12 cellular contexts compared by ENCODE assay signal in genomic region chr22:17117890-17118289, GRCh38. TPM values are rescaled to one million over a fixed set of nuclear protein-coding genes. Genes with fewer than 3 reads are reported as not detected.
DNase-seq lines count a peak whose midpoint lies in the region; ATAC-seq and TF ChIP-seq lines count a peak whose summit lies in the region.
"Had no signal": no experiment of that assay in that cellular context is flagged by ENCODE, and none has a peak within 500 bp of the region (broad histone marks: within the 10 kb centered on the region; RNA-seq: fewer than 3 reads in every experiment).

No MANE protein-coding gene starts in this region.

- CTCF ChIA-PET in CD8-positive, alpha-beta T cell (lab: Charles Lee) = interaction anchor here (4.1 kb wide), 1 partner anchor 54 kb away, joined by 16 read pairs; no protein-coding TSS in a partner anchor
- CTCF ChIA-PET in activated CD4-positive, alpha-beta memory T cell treated with anti-CD3 and anti-CD28 coated beads, Interleukin-2, amount 10 ng/mL, durations not matched to agents 7 days and 5 days (lab: Charles Lee) = interaction anchor here (1.3 kb wide), 1 partner anchor 54 kb away, joined by 4 read pairs; no protein-coding TSS in a partner anchor
- CTCF ChIA-PET in naive thymus-derived CD4-positive, alpha-beta T cell (lab: Charles Lee) = interaction anchor here (0.9 kb wide), 1 partner anchor 11 kb away, joined by 3 read pairs; no protein-coding TSS in a partner anchor

- TF ChIP-seq CTCF in CD8-positive, alpha-beta T cell (IDR thresholded peaks at IDR 0.05) = no peak
- TF ChIP-seq CTCF in HL-60 (IDR thresholded peaks at IDR 0.05; ENCODE audit: insufficient read depth, low read length) (no peak), coronary artery (IDR thresholded peaks at IDR 0.05) (no peak)

- no peak for ATAC-seq in CD8-positive, alpha-beta T cell
- ATAC-seq in naive thymus-derived CD4-positive, alpha-beta T cell = peak; percentile 23
- ATAC-seq in GM21723 (IDR thresholded peaks at IDR 0.05; ENCODE audit: unreplicated experiment) = no peak
- ATAC-seq in HG03108 (IDR thresholded peaks at IDR 0.05; ENCODE audit: unreplicated experiment) = no peak
- no peak for ATAC-seq in GM18861 (IDR thresholded peaks at IDR 0.05; ENCODE audit: unreplicated experiment)
- ATAC-seq: Right ventricle myocardium inferior had no signal

- intact Hi-C loops in CD8-positive, alpha-beta T cell (cut with DNase I, micrococcal nuclease) = loop anchor here in 1 of 2 experiments (2.0 kb wide), 2 partner anchors 23 to 31 kb away; no protein-coding TSS in a partner anchor
- intact Hi-C loops in naive thymus-derived CD4-positive, alpha-beta T cell (cut with micrococcal nuclease) = loop anchor here (1.0 to 2.0 kb wide), 4 partner anchors 13 to 41 kb away; partner anchors contain the start of gene HDHD5 (in 2 of the 2)

- DNase-seq in CD8-positive, alpha-beta T cell = no peak
- DNase-seq in HL-60 (ENCODE audit: low read depth in 1 of 2, low spot score in 1 of 2) (peak in 1 of 2 experiments; percentile 33), coronary artery (ENCODE audit: low spot score) (no peak)
- peak; percentile 30 for DNase-seq in activated CD4-positive, alpha-beta memory T cell treated with anti-CD3 and anti-CD28 coated beads, Interleukin-2, amount 10 ng/mL, durations not matched to agents 7 days and 5 days
- DNase-seq in naive thymus-derived CD4-positive, alpha-beta T cell = peak in 6 of 9 donors; percentile 17 to 52 (median 42)
- DNase-seq: DMS 273 treated with DMSO at 0.1 percent for 48 hours, NCI-H2171 had no signal

- peak overlapping the region; percentile 56 for H3K4me3 Mint-ChIP-seq in CD8-positive, alpha-beta T cell
- H3K4me3 Mint-ChIP-seq in activated CD4-positive, alpha-beta memory T cell treated with anti-CD3 and anti-CD28 coated beads, Interleukin-2, amount 10 ng/mL, durations not matched to agents 7 days and 5 days = no peak overlapping the region
- peak overlapping the region; percentile 61 to 83 (median 76) for H3K4me3 Mint-ChIP-seq in naive thymus-derived CD4-positive, alpha-beta T cell

- no peaks in the 10 kb centered on the region for H3K9me3 Mint-ChIP-seq in CD8-positive, alpha-beta T cell
- H3K9me3 Mint-ChIP-seq in activated CD4-positive, alpha-beta memory T cell treated with anti-CD3 and anti-CD28 coated beads, Interleukin-2, amount 10 ng/mL, durations not matched to agents 7 days and 5 days = no peaks in the 10 kb centered on the region
- peaks cover 0 to 2% (median 0%) of the 10 kb centered on the region in 11 donors for H3K9me3 Mint-ChIP-seq in naive thymus-derived CD4-positive, alpha-beta T cell

- H3K27ac Mint-ChIP-seq in CD8-positive, alpha-beta T cell = peak overlapping the region; percentile 61
- peak overlapping the region; percentile 69 for H3K27ac Mint-ChIP-seq in activated CD4-positive, alpha-beta memory T cell treated with anti-CD3 and anti-CD28 coated beads, Interleukin-2, amount 10 ng/mL, durations not matched to agents 7 days and 5 days
- H3K27ac Mint-ChIP-seq in naive thymus-derived CD4-positive, alpha-beta T cell = peak overlapping the region; percentile 63 to 92 (median 82)

- peak overlapping the region; percentile 0 for H3K4me3 ChIP-seq in CD8-positive, alpha-beta T cell (ENCODE audit: low read depth, low read length)
- H3K4me3 ChIP-seq in HL-60 (replicated peaks; ENCODE audit: insufficient read depth, low read length) (no peak overlapping the region), coronary artery (no peak overlapping the region)
- peak overlapping the region; percentile 15 for H3K4me3 ChIP-seq in naive thymus-derived CD4-positive, alpha-beta T cell (ENCODE audit: low read length)

- no peak overlapping the region for H3K27ac ChIP-seq in CD8-positive, alpha-beta T cell (ENCODE audit: low read depth, low read length)
- H3K27ac ChIP-seq in HL-60 (replicated peaks) (peak overlapping the region; percentile 52), coronary artery (no peak overlapping the region)
- peak overlapping the region; percentile 63 for H3K27ac ChIP-seq in naive thymus-derived CD4-positive, alpha-beta T cell (ENCODE audit: low read depth, low read length)

- peaks cover 68% of the 10 kb centered on the region for H3K4me1 ChIP-seq in CD8-positive, alpha-beta T cell (ENCODE audit: insufficient read depth, low read length)
- H3K4me1 ChIP-seq in naive thymus-derived CD4-positive, alpha-beta T cell (ENCODE audit: control insufficient read depth in 2 of 2, insufficient read depth in 2 of 2, low read length in 2 of 2) = peaks cover 46 to 66% of the 10 kb centered on the region in 2 donors

- H3K27me3 ChIP-seq in CD8-positive, alpha-beta T cell (ENCODE audit: insufficient read depth, low read length) = peaks cover 11% of the 10 kb centered on the region
- peaks cover 6% of the 10 kb centered on the region for H3K27me3 ChIP-seq in HL-60 (ENCODE audit: insufficient read depth, poor library complexity, severe bottlenecking)
- peaks cover 0 to 10% of the 10 kb centered on the region in 2 donors for H3K27me3 ChIP-seq in naive thymus-derived CD4-positive, alpha-beta T cell (ENCODE audit: control insufficient read depth in 2 of 2, insufficient read depth in 2 of 2, low read length in 2 of 2)

- H3K36me3 Mint-ChIP-seq in CD8-positive, alpha-beta T cell = no peaks in the 10 kb centered on the region
- H3K36me3 Mint-ChIP-seq in activated CD4-positive, alpha-beta memory T cell treated with anti-CD3 and anti-CD28 coated beads, Interleukin-2, amount 10 ng/mL, durations not matched to agents 7 days and 5 days (ENCODE audit: low read depth) = no peaks in the 10 kb centered on the region
- H3K36me3 Mint-ChIP-seq in naive thymus-derived CD4-positive, alpha-beta T cell = peaks cover 0 to 4% (median 0%) of the 10 kb centered on the region in 5 donors

- H3K4me1 Mint-ChIP-seq in CD8-positive, alpha-beta T cell (ENCODE audit: low read depth) = peaks cover 63% of the 10 kb centered on the region
- peaks cover 40% of the 10 kb centered on the region for H3K4me1 Mint-ChIP-seq in activated CD4-positive, alpha-beta memory T cell treated with anti-CD3 and anti-CD28 coated beads, Interleukin-2, amount 10 ng/mL, durations not matched to agents 7 days and 5 days
- H3K4me1 Mint-ChIP-seq in naive thymus-derived CD4-positive, alpha-beta T cell = peaks cover 53 to 73% (median 67%) of the 10 kb centered on the region in 7 donors

- no peaks in the 10 kb centered on the region for H3K9me3 ChIP-seq in CD8-positive, alpha-beta T cell (ENCODE audit: low read length)
- H3K9me3 ChIP-seq in naive thymus-derived CD4-positive, alpha-beta T cell (ENCODE audit: control insufficient read depth in 2 of 3, low read length in 3 of 3) = no peaks in the 10 kb centered on the region

- H3K27me3 Mint-ChIP-seq in CD8-positive, alpha-beta T cell (ENCODE audit: low read depth) = peaks cover 5% of the 10 kb centered on the region
- peaks cover 24% of the 10 kb centered on the region for H3K27me3 Mint-ChIP-seq in activated CD4-positive, alpha-beta memory T cell treated with anti-CD3 and anti-CD28 coated beads, Interleukin-2, amount 10 ng/mL, durations not matched to agents 7 days and 5 days
- H3K27me3 Mint-ChIP-seq in naive thymus-derived CD4-positive, alpha-beta T cell = peaks cover 6 to 28% (median 12%) of the 10 kb centered on the region in 5 donors

- POLR2A ChIA-PET in CD8-positive, alpha-beta T cell (lab: Charles Lee) = interaction anchor here (1.0 to 2.4 kb wide), 3 partner anchors 11 to 32 kb away, joined by 3 to 7 read pairs (median 4); no protein-coding TSS in a partner anchor
- POLR2A ChIA-PET in activated CD4-positive, alpha-beta memory T cell treated with anti-CD3 and anti-CD28 coated beads, Interleukin-2, amount 10 ng/mL, durations not matched to agents 7 days and 5 days (lab: Charles Lee) = interaction anchor here (0.9 to 1.9 kb wide), 6 partner anchors 16 to 41 kb away, joined by 3 to 8 read pairs (median 3); partner anchors contain the start of gene HDHD5
- POLR2A ChIA-PET in naive thymus-derived CD4-positive, alpha-beta T cell (lab: Charles Lee) = interaction anchor here (0.6 to 16.1 kb wide), 7 partner anchors 11 to 44 kb away, joined by 3 to 114 read pairs (median 4); no protein-coding TSS in a partner anchor

- no peaks in the 10 kb centered on the region for H3K36me3 ChIP-seq in CD8-positive, alpha-beta T cell (ENCODE audit: insufficient read depth, low read length)
- no peaks in the 10 kb centered on the region for H3K36me3 ChIP-seq in naive thymus-derived CD4-positive, alpha-beta T cell (ENCODE audit: control insufficient read depth in 2 of 3, insufficient read depth in 3 of 3, low read length in 3 of 3)

RNA-seq across cellular contexts. Expression of gene TMEM121B, which starts 3.3 kb away (rescaled TPM):
- total RNA-seq in CD8-positive, alpha-beta T cell = under 1 TPM in 1 of 2 experiments, not detected in 1; 0.11 TPM
- total RNA-seq in activated CD4-positive, alpha-beta memory T cell treated with anti-CD3 and anti-CD28 coated beads, Interleukin-2, amount 10 ng/mL, durations not matched to agents 7 days and 5 days = not detected
- total RNA-seq in naive thymus-derived CD4-positive, alpha-beta T cell = 1 to 10 TPM in 1 of 5 experiments, under 1 TPM in 4; 0.13 to 2.6 (median 0.24) TPM
- not detected for polyA plus RNA-seq in naive thymus-derived CD4-positive, alpha-beta T cell
- total RNA-seq: bronchial epithelial cell had no signal

RNA-seq across cellular contexts. Expression of gene IL17RA, which starts 33.1 kb away (rescaled TPM):
- 10 to 100 TPM; 20.4 to 24.7 TPM for total RNA-seq in CD8-positive, alpha-beta T cell
- 10 to 100 TPM; 37.8 to 38.7 TPM for total RNA-seq in activated CD4-positive, alpha-beta memory T cell treated with anti-CD3 and anti-CD28 coated beads, Interleukin-2, amount 10 ng/mL, durations not matched to agents 7 days and 5 days
- total RNA-seq in naive thymus-derived CD4-positive, alpha-beta T cell = 10 to 100 TPM; 51.9 to 91.8 (median 76.5) TPM
- polyA plus RNA-seq in naive thymus-derived CD4-positive, alpha-beta T cell = 10 to 100 TPM; 45.8 to 69.8 TPM

RNA-seq across cellular contexts. Expression of gene HDHD5, which starts 41.2 kb away (rescaled TPM):
- 10 to 100 TPM in 1 of 2 experiments, 1 to 10 TPM in 1; 9.2 to 11.0 TPM for total RNA-seq in CD8-positive, alpha-beta T cell
- total RNA-seq in activated CD4-positive, alpha-beta memory T cell treated with anti-CD3 and anti-CD28 coated beads, Interleukin-2, amount 10 ng/mL, durations not matched to agents 7 days and 5 days = 10 to 100 TPM; 27.1 TPM
- 10 to 100 TPM; 18.8 to 50.9 (median 26.2) TPM for total RNA-seq in naive thymus-derived CD4-positive, alpha-beta T cell
- 10 to 100 TPM; 67.5 to 78.7 TPM for polyA plus RNA-seq in naive thymus-derived CD4-positive, alpha-beta T cell

Comparison
In these comparisons a context has a peak if more than half of its experiments do, and no peak if none do; other contexts are left out.
1. DNase-seq: peak in activated CD4-positive, alpha-beta memory T cell treated with anti-CD3 and anti-CD28 coated beads, Interleukin-2, amount 10 ng/mL, durations not matched to agents 7 days and 5 days (single experiment) and naive thymus-derived CD4-positive, alpha-beta T cell (6 of 9); none in CD8-positive, alpha-beta T cell (0 of 7) and coronary artery (single experiment).
2. H3K27ac ChIP-seq: peak in HL-60 (single experiment) and naive thymus-derived CD4-positive, alpha-beta T cell (single experiment); none in CD8-positive, alpha-beta T cell (single experiment) and coronary artery (0 of 2).
3. H3K4me3 ChIP-seq: peak in CD8-positive, alpha-beta T cell (single experiment) and naive thymus-derived CD4-positive, alpha-beta T cell (single experiment); none in HL-60 (single experiment) and coronary artery (single experiment).
4. Peak in every context shown above with its lines, with median percentiles within 50 percentile points of each other: H3K27ac Mint-ChIP-seq.